ENCODE assay signal across 16 cellular contexts in genomic region chr3:12935023-12935860, GRCh38.
DNase-seq lines count a peak whose midpoint lies in the region; ATAC-seq and TF ChIP-seq lines count a peak whose summit lies in the region.
"Had no signal": no experiment of that assay in that cellular context is flagged by ENCODE, and none has a peak within 500 bp of the region (broad histone marks: within the 10 kb centered on the region; RNA-seq: fewer than 3 reads in every experiment).

No MANE protein-coding gene starts in this region.

- no peak overlapping the region for H3K23ac ChIP-seq in mesendoderm (ENCODE audit: low read length)

- no peak overlapping the region for H3K18ac ChIP-seq in mesendoderm (ENCODE audit: low read length)

- no peak overlapping the region for H3K4me2 ChIP-seq in mesendoderm (ENCODE audit: low read length)

- no peak overlapping the region for H3K4me3 ChIP-seq in body of pancreas
- no peak overlapping the region for H3K4me3 ChIP-seq in mesendoderm (ENCODE audit: low read length)
- H3K4me3 ChIP-seq in tibial artery = peak overlapping the region in 1 of 2 donors; percentile 1
- H3K4me3 ChIP-seq: tibial nerve had no signal

- POLR2A ChIA-PET in GM10248 (lab: Yijun Ruan, JAX) = no interaction called here

- no peak overlapping the region for H3K9ac ChIP-seq in mesendoderm (ENCODE audit: low read length)

- peak overlapping the region in 3 of 4 donors; percentile 17 to 32 (median 19) for H3K27ac ChIP-seq in body of pancreas
- no peak overlapping the region for H3K27ac ChIP-seq in mesendoderm (ENCODE audit: low read depth, low read length)
- H3K27ac ChIP-seq in tibial artery = peak overlapping the region; percentile 77 to 85

- no peaks in the 10 kb centered on the region for H3K4me1 Mint-ChIP-seq in activated CD4-positive, alpha-beta T cell treated with anti-CD3 and anti-CD28 coated beads, Interleukin-2, amount 10 ng/mL, durations not matched to agents 24 days and 14 days
- H3K4me1 Mint-ChIP-seq: neural crest cell had no signal

- CTCF ChIA-PET in GM10248 (lab: Yijun Ruan, JAX) = interaction anchor here (3.3 kb wide), 1 partner anchor 13 kb away, joined by 12 read pairs; no protein-coding TSS in a partner anchor

- no peak for TF ChIP-seq POLR2A in body of pancreas (IDR thresholded peaks at IDR 0.05)

- no peaks in the 10 kb centered on the region for H3K9me3 Mint-ChIP-seq in activated CD4-positive, alpha-beta T cell treated with anti-CD3 and anti-CD28 coated beads, Interleukin-2, amount 10 ng/mL, durations not matched to agents 24 days and 14 days
- H3K9me3 Mint-ChIP-seq: activated CD4-positive, alpha-beta memory T cell treated with anti-CD3 and anti-CD28 coated beads for 36 hours; activated T-cell treated with anti-CD3 and anti-CD28 coated beads, Interleukin-2, amount 50 U/mL, for 72 hours; CD4-positive, alpha-beta memory T cell; neural crest cell had no signal

- H2BK120ac ChIP-seq in mesendoderm (ENCODE audit: low read depth, low read length) = no peak overlapping the region

- no peaks in the 10 kb centered on the region for H3K79me2 ChIP-seq in mesendoderm (ENCODE audit: control insufficient read depth, insufficient read depth, low read length)

- TF ChIP-seq CTCF in body of pancreas (IDR thresholded peaks at IDR 0.05) (no peak), tibial artery (IDR thresholded peaks at IDR 0.05) (no peak), GM10248 (IDR thresholded peaks at IDR 0.05; ENCODE audit: control extremely low read depth, extremely low read depth, low read depth, missing control alignments) (no peak)

- WGBS in body of pancreas, 2 donors = 93 to 95% methylated on average over 9 to 32 of the region's 37 CpGs
- no CpG with 5 or more reads among the region's 37 CpGs for WGBS in mesendoderm (ENCODE audit: extremely low coverage, insufficient coverage, low lambda C conversion rate)

- DNase-seq in activated CD4-positive, alpha-beta T cell treated with anti-CD3 and anti-CD28 coated beads for 48 hours = peak; percentile 22
- DNase-seq in activated CD4-positive, alpha-beta T cell treated with anti-CD3 and anti-CD28 coated beads, Interleukin-2, amount 10 ng/mL, durations not matched to agents 24 days and 14 days = no peak
- DNase-seq in body of pancreas = no peak
- DNase-seq in mesendoderm = peak; percentile 46
- no peak for DNase-seq in tibial artery
- DNase-seq in GM10248 (ENCODE audit: extremely low spot score) = no peak
- no peak for DNase-seq in NCI-H2107 (lab: John Stamatoyannopoulos, UW)
- DNase-seq in COLO668 (lab: John Stamatoyannopoulos, UW; ENCODE audit: unreplicated experiment) = no peak
- DNase-seq: activated CD4-positive, alpha-beta memory T cell treated with anti-CD3 and anti-CD28 coated beads for 36 hours; activated T-cell treated with anti-CD3 and anti-CD28 coated beads, Interleukin-2, amount 50 U/mL, for 72 hours; CD4-positive, alpha-beta memory T cell; NCI-H1930; NCI-H82; small intestine had no signal

- no peak overlapping the region for H3K56ac ChIP-seq in mesendoderm (ENCODE audit: low read length)

- no peak overlapping the region for H2BK15ac ChIP-seq in mesendoderm (replicated peaks; ENCODE audit: low read depth)

- H3K4me1 ChIP-seq in body of pancreas (peaks cover 20% of the 10 kb centered on the region), mesendoderm (ENCODE audit: control insufficient read depth, low read depth, low read length) (no peaks in the 10 kb centered on the region), tibial artery (peaks cover 21 to 90% (median 73%) of the 10 kb centered on the region in 4 donors)

- ATAC-seq in body of pancreas = no peak
- ATAC-seq: activated T-cell treated with anti-CD3 and anti-CD28 coated beads, Interleukin-2, amount 50 U/mL, for 72 hours had no signal

- H3K36me3 ChIP-seq in body of pancreas (replicated peaks in 1 of 2; ENCODE audit: insufficient read depth in 1 of 2, low read depth in 2 of 2) = peaks cover 0 to 4% of the 10 kb centered on the region in 2 donors
- H3K36me3 ChIP-seq in mesendoderm (ENCODE audit: control insufficient read depth, insufficient read depth, low read length) = peaks cover 2% of the 10 kb centered on the region
- peaks cover 15 to 46% (median 38%) of the 10 kb centered on the region in 3 donors for H3K36me3 ChIP-seq in tibial artery

- H3K9me3 ChIP-seq in body of pancreas (no peaks in the 10 kb centered on the region), tibial artery (no peaks in the 10 kb centered on the region)
- H3K9me3 ChIP-seq: tibial nerve had no signal

- no peaks in the 10 kb centered on the region for H3K79me1 ChIP-seq in mesendoderm (ENCODE audit: low read length)

- intact Hi-C loops in activated CD4-positive, alpha-beta T cell treated with anti-CD3 and anti-CD28 coated beads, Interleukin-2, amount 10 ng/mL, durations not matched to agents 24 days and 14 days (cut with micrococcal nuclease) = no loop called here
- intact Hi-C loops in body of pancreas (cut with DNase I) = no loop called here
- intact Hi-C loops in tibial artery (cut with DNase I; ENCODE audit: low total_unique reads) = no loop called here

- no peak overlapping the region for H2BK5ac ChIP-seq in mesendoderm (ENCODE audit: low read length)

- peaks cover 8% of the 10 kb centered on the region for H3K36me3 Mint-ChIP-seq in activated CD4-positive, alpha-beta T cell treated with anti-CD3 and anti-CD28 coated beads, Interleukin-2, amount 10 ng/mL, durations not matched to agents 24 days and 14 days (ENCODE audit: low read depth)

- H2AK5ac ChIP-seq in mesendoderm (ENCODE audit: low read length) = no peak overlapping the region

- H4K5ac ChIP-seq in mesendoderm (ENCODE audit: low read length) = no peak overlapping the region

- H3K4ac ChIP-seq in mesendoderm (ENCODE audit: low read depth, low read length) = no peak overlapping the region

- no peaks in the 10 kb centered on the region for H3K27me3 ChIP-seq in body of pancreas
- no peaks in the 10 kb centered on the region for H3K27me3 ChIP-seq in mesendoderm (ENCODE audit: insufficient read depth, low read length, poor library complexity)
- H3K27me3 ChIP-seq in tibial artery = no peaks in the 10 kb centered on the region
- H3K27me3 ChIP-seq: tibial nerve had no signal

- no peak overlapping the region for H3K27ac Mint-ChIP-seq in activated CD4-positive, alpha-beta T cell treated with anti-CD3 and anti-CD28 coated beads, Interleukin-2, amount 10 ng/mL, durations not matched to agents 24 days and 14 days
- H3K27ac Mint-ChIP-seq: activated CD4-positive, alpha-beta memory T cell treated with anti-CD3 and anti-CD28 coated beads for 36 hours; activated T-cell treated with anti-CD3 and anti-CD28 coated beads, Interleukin-2, amount 50 U/mL, for 72 hours had no signal

- H4K8ac ChIP-seq in mesendoderm (ENCODE audit: low read depth, low read length) = no peak overlapping the region

- H3K4me3 Mint-ChIP-seq in activated CD4-positive, alpha-beta T cell treated with anti-CD3 and anti-CD28 coated beads, Interleukin-2, amount 10 ng/mL, durations not matched to agents 24 days and 14 days = no peak overlapping the region
- H3K4me3 Mint-ChIP-seq: activated CD4-positive, alpha-beta memory T cell treated with anti-CD3 and anti-CD28 coated beads for 36 hours; activated T-cell treated with anti-CD3 and anti-CD28 coated beads, Interleukin-2, amount 50 U/mL, for 72 hours; CD4-positive, alpha-beta memory T cell; neural crest cell had no signal

- H3K27me3 Mint-ChIP-seq in activated CD4-positive, alpha-beta T cell treated with anti-CD3 and anti-CD28 coated beads, Interleukin-2, amount 10 ng/mL, durations not matched to agents 24 days and 14 days = no peaks in the 10 kb centered on the region
- H3K27me3 Mint-ChIP-seq: activated CD4-positive, alpha-beta memory T cell treated with anti-CD3 and anti-CD28 coated beads for 36 hours; CD4-positive, alpha-beta memory T cell had no signal

Comparison
In these comparisons a context has a peak if more than half of its experiments do, and no peak if none do; other contexts are left out.
1. DNase-seq: peak in activated CD4-positive, alpha-beta T cell treated with anti-CD3 and anti-CD28 coated beads for 48 hours (single experiment) and mesendoderm (single experiment); none in activated CD4-positive, alpha-beta T cell treated with anti-CD3 and anti-CD28 coated beads, Interleukin-2, amount 10 ng/mL, durations not matched to agents 24 days and 14 days (single experiment), body of pancreas (0 of 4), tibial artery (0 of 2), GM10248 (single experiment), NCI-H2107 (single experiment) and COLO668 (single experiment).